In the genomic region with DNA sequence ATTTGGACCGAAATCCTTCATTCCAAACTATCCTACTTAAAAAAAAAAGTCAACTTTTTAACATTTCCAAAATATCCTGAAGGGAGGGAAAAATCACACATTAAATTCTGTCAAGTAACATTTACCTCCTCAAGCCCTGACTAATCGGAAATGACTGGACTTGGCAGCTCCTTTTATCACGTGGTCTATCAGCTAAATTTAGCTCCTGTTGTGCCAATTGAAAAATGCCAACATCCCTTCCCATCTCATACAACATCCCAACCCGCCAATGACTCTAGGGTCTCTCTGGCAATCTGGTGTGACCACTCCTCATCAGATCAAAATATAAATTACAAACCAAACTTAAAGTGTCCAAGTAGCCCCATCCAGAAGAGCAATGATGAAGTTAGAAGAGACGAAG, we compare ENCODE assay signal across 28 cellular contexts.
A peak's percentile ranks its signal among the peaks of the same experiment; 100 is the strongest.
DNase-seq lines count a peak whose midpoint lies in the region; ATAC-seq, FAIRE-seq and TF ChIP-seq lines count a peak whose summit lies in the region.
"Had no signal": no experiment of that assay in that cellular context is flagged by ENCODE, and none has a peak within 500 bp of the region (broad histone marks: within the 10 kb centered on the region; RNA-seq: fewer than 3 reads in every experiment).

No MANE protein-coding gene starts in this region.

- FAIRE-seq in astrocyte (lab: Jason Lieb, UNC) = no peak
- FAIRE-seq: A204.1 had no signal

- H3K9me3 ChIP-seq in heart left ventricle (peaks cover 0 to 31% (median 10%) of the 10 kb centered on the region in 12 donors), left ventricle myocardium inferior (replicated peaks) (peaks cover 31% of the 10 kb centered on the region), astrocyte (ENCODE audit: insufficient read depth, low read depth, low read length) (no peaks in the 10 kb centered on the region), esophagus muscularis mucosa (peaks cover 0 to 8% (median 1%) of the 10 kb centered on the region in 4 donors)
- H3K9me3 ChIP-seq: gastroesophageal sphincter had no signal

- no peak for TF ChIP-seq CTCF in heart left ventricle (IDR thresholded peaks at IDR 0.05)
- no peak for TF ChIP-seq CTCF in left ventricle myocardium inferior (IDR thresholded peaks at IDR 0.05; ENCODE audit: borderline replicate concordance)
- TF ChIP-seq CTCF in astrocyte (IDR thresholded peaks at IDR 0.05; ENCODE audit: insufficient read depth, low read depth, low read length) = no peak
- no peak for TF ChIP-seq CTCF in fibroblast of pulmonary artery (IDR thresholded peaks at IDR 0.05; ENCODE audit: low read length, missing control alignments)
- no peak for TF ChIP-seq CTCF in esophagus muscularis mucosa (IDR thresholded peaks at IDR 0.05)

- H3K27me3 Mint-ChIP-seq in astrocyte (ENCODE audit: low read depth, unreplicated experiment) = no peaks in the 10 kb centered on the region
- H3K27me3 Mint-ChIP-seq: activated CD4-positive, alpha-beta memory T cell treated with anti-CD3 and anti-CD28 coated beads for 36 hours; activated naive CD8-positive, alpha-beta T cell treated with anti-CD3 and anti-CD28 coated beads, Interleukin-2, amount 10 ng/mL, durations not matched to agents 7 days and 5 days; memory B cell; stimulated activated naive CD8-positive, alpha-beta T cell treated with anti-CD3 and anti-CD28 coated beads, Interleukin-15, amount 100 ng/mL, for 72 hours; type B pancreatic cell had no signal

- intact Hi-C loops in heart left ventricle (cut with DNase I) = no loop called here
- intact Hi-C loops in left ventricle myocardium inferior (cut with micrococcal nuclease) = no loop called here
- intact Hi-C loops in esophagus muscularis mucosa (cut with DNase I) = no loop called here

- H3K27ac Mint-ChIP-seq in astrocyte (ENCODE audit: unreplicated experiment) = no peak overlapping the region
- H3K27ac Mint-ChIP-seq: activated CD4-positive, alpha-beta memory T cell treated with anti-CD3 and anti-CD28 coated beads for 36 hours; activated naive CD8-positive, alpha-beta T cell treated with anti-CD3 and anti-CD28 coated beads, Interleukin-2, amount 10 ng/mL, durations not matched to agents 7 days and 5 days; memory B cell; type B pancreatic cell had no signal

- no peak overlapping the region for H3K4me2 ChIP-seq in astrocyte (ENCODE audit: low read length)
- H3K4me2 ChIP-seq: BLaER1 had no signal

- H3K4me3 Mint-ChIP-seq in astrocyte (ENCODE audit: unreplicated experiment) = no peak overlapping the region
- H3K4me3 Mint-ChIP-seq: activated CD4-positive, alpha-beta memory T cell treated with anti-CD3 and anti-CD28 coated beads for 36 hours; activated naive CD8-positive, alpha-beta T cell treated with anti-CD3 and anti-CD28 coated beads, Interleukin-2, amount 10 ng/mL, durations not matched to agents 7 days and 5 days; memory B cell; stimulated activated naive CD8-positive, alpha-beta T cell treated with anti-CD3 and anti-CD28 coated beads, Interleukin-15, amount 100 ng/mL, for 72 hours; type B pancreatic cell had no signal

- no peaks in the 10 kb centered on the region for H3K9me3 Mint-ChIP-seq in astrocyte (ENCODE audit: unreplicated experiment)

- H3K36me3 ChIP-seq in heart left ventricle (no peaks in the 10 kb centered on the region), left ventricle myocardium inferior (no peaks in the 10 kb centered on the region), astrocyte (ENCODE audit: insufficient read depth, low read length) (no peaks in the 10 kb centered on the region), esophagus muscularis mucosa (no peaks in the 10 kb centered on the region)
- H3K36me3 ChIP-seq: BLaER1, gastroesophageal sphincter had no signal

- no peaks in the 10 kb centered on the region for H3K36me3 Mint-ChIP-seq in astrocyte (ENCODE audit: low read depth, unreplicated experiment)
- H3K36me3 Mint-ChIP-seq: activated naive CD8-positive, alpha-beta T cell treated with anti-CD3 and anti-CD28 coated beads, Interleukin-2, amount 10 ng/mL, durations not matched to agents 7 days and 5 days had no signal

- ATAC-seq in heart left ventricle = peak in 3 of 4 donors; percentile 22 to 49 (median 42)
- ATAC-seq in GM21381 (IDR thresholded peaks at IDR 0.05; ENCODE audit: unreplicated experiment) = no peak
- ATAC-seq: gastroesophageal sphincter; Right ventricle myocardium inferior; stimulated activated naive CD8-positive, alpha-beta T cell treated with anti-CD3 and anti-CD28 coated beads, Interleukin-15, amount 100 ng/mL, for 72 hours had no signal

- no peak for TF ChIP-seq EP300 in esophagus muscularis mucosa (IDR thresholded peaks at IDR 0.05)

- WGBS in heart left ventricle, 4 donors = 53 to 64% (median 59%) methylated on average over 5 of the region's 5 CpGs
- WGBS in esophagus muscularis mucosa = 74% methylated on average over 5 of the region's 5 CpGs

- H3K4me1 ChIP-seq in heart left ventricle (peaks cover 0 to 3% (median 0%) of the 10 kb centered on the region in 12 donors), left ventricle myocardium inferior (no peaks in the 10 kb centered on the region), astrocyte (ENCODE audit: insufficient read depth, low read length) (no peaks in the 10 kb centered on the region), esophagus muscularis mucosa (no peaks in the 10 kb centered on the region)
- H3K4me1 ChIP-seq: BLaER1, gastroesophageal sphincter had no signal

- H3K79me2 ChIP-seq in astrocyte (ENCODE audit: insufficient read depth, low read length) = no peaks in the 10 kb centered on the region

- H3K4me3 ChIP-seq in heart left ventricle (no peak overlapping the region), left ventricle myocardium inferior (no peak overlapping the region), astrocyte (ENCODE audit: insufficient read depth, low read depth, low read length) (no peak overlapping the region), fibroblast of pulmonary artery (replicated peaks; ENCODE audit: low read depth, low read length) (no peak overlapping the region), esophagus muscularis mucosa (no peak overlapping the region)
- H3K4me3 ChIP-seq: BLaER1, coronary artery, gastroesophageal sphincter had no signal

- DNase-seq in heart left ventricle (no peak), left ventricle myocardium inferior (no peak), astrocyte (ENCODE audit: low read depth) (peak; percentile 41), fibroblast of pulmonary artery (ENCODE audit: low read depth) (peak; percentile 14), stromal cell of bone marrow (ENCODE audit: low read depth) (peak; percentile 29), esophagus muscularis mucosa (ENCODE audit: extremely low spot score) (no peak)
- no peak for DNase-seq in activated CD4-positive, alpha-beta T cell treated with anti-CD3 and anti-CD28 coated beads, Interleukin-2, amount 50 U/mL, for 1 hour
- DNase-seq: activated CD4-positive, alpha-beta memory T cell treated with anti-CD3 and anti-CD28 coated beads for 36 hours; activated CD4-positive, CD25-positive, alpha-beta regulatory T cell; activated naive CD8-positive, alpha-beta T cell treated with anti-CD3 and anti-CD28 coated beads, Interleukin-2, amount 10 ng/mL, durations not matched to agents 7 days and 5 days; GOT3; KBM-7; NCI-H187 treated with DMSO at 0.1 percent for 48 hours; NCI-H226; NCI-H748 treated with DMSO at 0.1 percent for 48 hours; nucleus accumbens; retina; stimulated activated CD4-positive, alpha-beta T cell treated with anti-CD3 and anti-CD28 coated beads, Interleukin-12 subunit alpha, Interleukin-12 subunit beta, amount 100 ng/mL, for 4 hours; stimulated activated naive CD8-positive, alpha-beta T cell treated with anti-CD3 and anti-CD28 coated beads, Interleukin-15, amount 100 ng/mL, for 72 hours; T1000 had no signal

- no peaks in the 10 kb centered on the region for H3K27me3 ChIP-seq in heart left ventricle
- no peaks in the 10 kb centered on the region for H3K27me3 ChIP-seq in left ventricle myocardium inferior (ENCODE audit: low read depth)
- H3K27me3 ChIP-seq in astrocyte (ENCODE audit: insufficient read depth, low read length) = no peaks in the 10 kb centered on the region
- H3K27me3 ChIP-seq in esophagus muscularis mucosa = no peaks in the 10 kb centered on the region
- H3K27me3 ChIP-seq: BLaER1, gastroesophageal sphincter had no signal

- no peaks in the 10 kb centered on the region for H3K4me1 Mint-ChIP-seq in astrocyte (ENCODE audit: low read depth, unreplicated experiment)
- H3K4me1 Mint-ChIP-seq: activated naive CD8-positive, alpha-beta T cell treated with anti-CD3 and anti-CD28 coated beads, Interleukin-2, amount 10 ng/mL, durations not matched to agents 7 days and 5 days; memory B cell; stimulated activated naive CD8-positive, alpha-beta T cell treated with anti-CD3 and anti-CD28 coated beads, Interleukin-15, amount 100 ng/mL, for 72 hours had no signal

- H2AFZ ChIP-seq in astrocyte (ENCODE audit: low read depth, low read length) = no peak overlapping the region

- no peak for TF ChIP-seq POLR2A in heart left ventricle (IDR thresholded peaks at IDR 0.05)
- no peak for TF ChIP-seq POLR2A in esophagus muscularis mucosa (IDR thresholded peaks at IDR 0.05; ENCODE audit: low read depth)

- H3K27ac ChIP-seq in heart left ventricle (no peak overlapping the region), left ventricle myocardium inferior (replicated peaks) (no peak overlapping the region), astrocyte (ENCODE audit: low read depth, low read length) (no peak overlapping the region), esophagus muscularis mucosa (replicated peaks in 1 of 4) (no peak overlapping the region)
- H3K27ac ChIP-seq: BLaER1, coronary artery, gastroesophageal sphincter had no signal

- no peaks in the 10 kb centered on the region for H4K20me1 ChIP-seq in astrocyte (ENCODE audit: insufficient read depth, low read length)
- H4K20me1 ChIP-seq: BLaER1 had no signal

- no peak overlapping the region for H3K9ac ChIP-seq in astrocyte (ENCODE audit: low read length)
- H3K9ac ChIP-seq: BLaER1 had no signal

Comparison
In these comparisons a context has a peak if more than half of its experiments do, and no peak if none do; other contexts are left out.
1. DNase-seq: peak in astrocyte (single experiment), fibroblast of pulmonary artery (single experiment) and stromal cell of bone marrow (single experiment); none in heart left ventricle (0 of 5), left ventricle myocardium inferior (single experiment), esophagus muscularis mucosa (single experiment) and activated CD4-positive, alpha-beta T cell treated with anti-CD3 and anti-CD28 coated beads, Interleukin-2, amount 50 U/mL, for 1 hour (single experiment).